In genomic region chr2:176910828-176911227, GRCh38 we compare ENCODE assay signal across 16 cellular contexts.
DNase-seq lines count a peak whose midpoint lies in the region; ATAC-seq and TF ChIP-seq lines count a peak whose summit lies in the region.
"Had no signal": no experiment of that assay in that cellular context is flagged by ENCODE, and none has a peak within 500 bp of the region (broad histone marks: within the 10 kb centered on the region; RNA-seq: fewer than 3 reads in every experiment).

No MANE protein-coding gene starts in this region.

- H3K9ac ChIP-seq in KMS-11 = no peak overlapping the region

- no peaks in the 10 kb centered on the region for H3K27me3 ChIP-seq in KMS-11 (ENCODE audit: insufficient read depth, low read depth)
- H3K27me3 ChIP-seq: BE2C had no signal

- no peak overlapping the region for H3K27ac ChIP-seq in KMS-11
- H3K27ac ChIP-seq: C4-2B had no signal

- no peaks in the 10 kb centered on the region for H3K79me2 ChIP-seq in KMS-11 (ENCODE audit: insufficient read depth, low read depth)

- peak overlapping the region; percentile 49 for H2AFZ ChIP-seq in KMS-11 (ENCODE audit: low read depth)

- H3K36me3 ChIP-seq in KMS-11 (ENCODE audit: insufficient read depth) = no peaks in the 10 kb centered on the region
- H3K36me3 ChIP-seq: BE2C had no signal

- no peak overlapping the region for H3K4me3 Mint-ChIP-seq in activated T-cell treated with anti-CD3 and anti-CD28 coated beads, Interleukin-2, amount 50 U/mL, for 72 hours
- H3K4me3 Mint-ChIP-seq in activated T-cell treated with anti-CD3 and anti-CD28 coated beads, Interleukin-2, amount 50 U/mL, for 4 hours = no peak overlapping the region
- H3K4me3 Mint-ChIP-seq in activated naive CD8-positive, alpha-beta T cell treated with anti-CD3 and anti-CD28 coated beads, Interleukin-2, amount 50 U/mL, for 24 hours = no peak overlapping the region
- H3K4me3 Mint-ChIP-seq in stimulated activated naive CD8-positive, alpha-beta T cell treated with anti-CD3 and anti-CD28 coated beads, Interleukin-15, amount 100 ng/mL, for 72 hours = peak overlapping the region in 1 of 2 donors; percentile 34
- H3K4me3 Mint-ChIP-seq: CD4-positive, alpha-beta memory T cell; H9 had no signal

- H3K4me2 ChIP-seq in KMS-11 = peak overlapping the region; percentile 33

- H4K20me1 ChIP-seq in KMS-11 (ENCODE audit: insufficient read depth) = no peaks in the 10 kb centered on the region

- peak; percentile 41 to 55 for ATAC-seq in activated T-cell treated with anti-CD3 and anti-CD28 coated beads, Interleukin-2, amount 50 U/mL, for 72 hours (replicated peaks in 1 of 2)
- ATAC-seq in activated T-cell treated with anti-CD3 and anti-CD28 coated beads, Interleukin-2, amount 50 U/mL, for 4 hours = no peak
- ATAC-seq in activated naive CD8-positive, alpha-beta T cell treated with anti-CD3 and anti-CD28 coated beads, Interleukin-2, amount 50 U/mL, for 24 hours = peak; percentile 65
- peak; percentile 50 for ATAC-seq in stimulated activated naive CD8-positive, alpha-beta T cell treated with anti-CD3 and anti-CD28 coated beads, Interleukin-15, amount 100 ng/mL, for 72 hours
- ATAC-seq in GM19455 (IDR thresholded peaks at IDR 0.05; ENCODE audit: unreplicated experiment) = no peak
- ATAC-seq: HepG2 had no signal

- DNase-seq in activated T-cell treated with anti-CD3 and anti-CD28 coated beads, Interleukin-2, amount 50 U/mL, for 72 hours = no peak
- no peak for DNase-seq in activated T-cell treated with anti-CD3 and anti-CD28 coated beads, Interleukin-2, amount 50 U/mL, for 4 hours
- DNase-seq in activated naive CD8-positive, alpha-beta T cell treated with anti-CD3 and anti-CD28 coated beads, Interleukin-2, amount 50 U/mL, for 24 hours = no peak
- no peak for DNase-seq in stimulated activated naive CD8-positive, alpha-beta T cell treated with anti-CD3 and anti-CD28 coated beads, Interleukin-15, amount 100 ng/mL, for 72 hours
- no peak for DNase-seq in UCSD-AML1 (lab: John Stamatoyannopoulos, UW; ENCODE audit: unreplicated experiment)
- DNase-seq in activated naive CD4-positive, alpha-beta T cell treated with anti-CD3 and anti-CD28 coated beads, Interleukin-2, amount 50 U/mL, for 16 hours = no peak
- DNase-seq: 8988T; BE2C; CD4-positive, alpha-beta memory T cell; DMS79; GOT3; H9 had no signal

- H3K27ac Mint-ChIP-seq in activated T-cell treated with anti-CD3 and anti-CD28 coated beads, Interleukin-2, amount 50 U/mL, for 72 hours = no peak overlapping the region
- H3K27ac Mint-ChIP-seq in activated naive CD8-positive, alpha-beta T cell treated with anti-CD3 and anti-CD28 coated beads, Interleukin-2, amount 50 U/mL, for 24 hours = no peak overlapping the region
- H3K27ac Mint-ChIP-seq in stimulated activated naive CD8-positive, alpha-beta T cell treated with anti-CD3 and anti-CD28 coated beads, Interleukin-15, amount 100 ng/mL, for 72 hours = peak overlapping the region in 1 of 2 donors; percentile 83
- H3K27ac Mint-ChIP-seq: CD4-positive, alpha-beta memory T cell; H9 had no signal

- no peaks in the 10 kb centered on the region for H3K27me3 Mint-ChIP-seq in activated T-cell treated with anti-CD3 and anti-CD28 coated beads, Interleukin-2, amount 50 U/mL, for 72 hours (ENCODE audit: low read depth)
- H3K27me3 Mint-ChIP-seq in activated T-cell treated with anti-CD3 and anti-CD28 coated beads, Interleukin-2, amount 50 U/mL, for 4 hours (ENCODE audit: low read depth) = peaks cover 2% of the 10 kb centered on the region
- H3K27me3 Mint-ChIP-seq in activated naive CD8-positive, alpha-beta T cell treated with anti-CD3 and anti-CD28 coated beads, Interleukin-2, amount 50 U/mL, for 24 hours = no peaks in the 10 kb centered on the region
- no peaks in the 10 kb centered on the region for H3K27me3 Mint-ChIP-seq in stimulated activated naive CD8-positive, alpha-beta T cell treated with anti-CD3 and anti-CD28 coated beads, Interleukin-15, amount 100 ng/mL, for 72 hours

- no peak for TF ChIP-seq CTCF in KMS-11 (conservative IDR thresholded peaks at IDR 0.05; ENCODE audit: low read depth, low read length)

- no peaks in the 10 kb centered on the region for H3K9me3 Mint-ChIP-seq in activated T-cell treated with anti-CD3 and anti-CD28 coated beads, Interleukin-2, amount 50 U/mL, for 72 hours
- no peaks in the 10 kb centered on the region for H3K9me3 Mint-ChIP-seq in activated T-cell treated with anti-CD3 and anti-CD28 coated beads, Interleukin-2, amount 50 U/mL, for 4 hours
- H3K9me3 Mint-ChIP-seq in activated naive CD8-positive, alpha-beta T cell treated with anti-CD3 and anti-CD28 coated beads, Interleukin-2, amount 50 U/mL, for 24 hours = no peaks in the 10 kb centered on the region
- H3K9me3 Mint-ChIP-seq in stimulated activated naive CD8-positive, alpha-beta T cell treated with anti-CD3 and anti-CD28 coated beads, Interleukin-15, amount 100 ng/mL, for 72 hours = no peaks in the 10 kb centered on the region
- H3K9me3 Mint-ChIP-seq: CD4-positive, alpha-beta memory T cell; H9 had no signal

- H3K36me3 Mint-ChIP-seq in activated T-cell treated with anti-CD3 and anti-CD28 coated beads, Interleukin-2, amount 50 U/mL, for 72 hours (ENCODE audit: insufficient read depth in 2 of 2) = no peaks in the 10 kb centered on the region
- H3K36me3 Mint-ChIP-seq in activated T-cell treated with anti-CD3 and anti-CD28 coated beads, Interleukin-2, amount 50 U/mL, for 4 hours (ENCODE audit: insufficient read depth) = no peaks in the 10 kb centered on the region
- no peaks in the 10 kb centered on the region for H3K36me3 Mint-ChIP-seq in activated naive CD8-positive, alpha-beta T cell treated with anti-CD3 and anti-CD28 coated beads, Interleukin-2, amount 50 U/mL, for 24 hours (ENCODE audit: low read depth)
- H3K36me3 Mint-ChIP-seq: CD4-positive, alpha-beta memory T cell had no signal

- H3K4me1 ChIP-seq in KMS-11 (ENCODE audit: low read depth, poor library complexity, severe bottlenecking) = peaks cover 25% of the 10 kb centered on the region
- H3K4me1 ChIP-seq: BE2C had no signal

- H3K4me3 ChIP-seq in KMS-11 (IDR thresholded peaks at IDR 0.05; ENCODE audit: insufficient read depth, low read depth, low read length) = no peak overlapping the region

- H3K4me1 Mint-ChIP-seq in activated T-cell treated with anti-CD3 and anti-CD28 coated beads, Interleukin-2, amount 50 U/mL, for 72 hours (ENCODE audit: low read depth) = peaks cover 15% of the 10 kb centered on the region
- H3K4me1 Mint-ChIP-seq in activated T-cell treated with anti-CD3 and anti-CD28 coated beads, Interleukin-2, amount 50 U/mL, for 4 hours (ENCODE audit: low read depth) = no peaks in the 10 kb centered on the region
- peaks cover 10% of the 10 kb centered on the region for H3K4me1 Mint-ChIP-seq in activated naive CD8-positive, alpha-beta T cell treated with anti-CD3 and anti-CD28 coated beads, Interleukin-2, amount 50 U/mL, for 24 hours
- H3K4me1 Mint-ChIP-seq in stimulated activated naive CD8-positive, alpha-beta T cell treated with anti-CD3 and anti-CD28 coated beads, Interleukin-15, amount 100 ng/mL, for 72 hours = peaks cover 9% of the 10 kb centered on the region
- H3K4me1 Mint-ChIP-seq: CD4-positive, alpha-beta memory T cell had no signal

Comparison
In these comparisons a context has a peak if more than half of its experiments do, and no peak if none do; other contexts are left out.
1. ATAC-seq: peak in activated T-cell treated with anti-CD3 and anti-CD28 coated beads, Interleukin-2, amount 50 U/mL, for 72 hours (2 of 2), activated naive CD8-positive, alpha-beta T cell treated with anti-CD3 and anti-CD28 coated beads, Interleukin-2, amount 50 U/mL, for 24 hours (single experiment) and stimulated activated naive CD8-positive, alpha-beta T cell treated with anti-CD3 and anti-CD28 coated beads, Interleukin-15, amount 100 ng/mL, for 72 hours (single experiment); none in activated T-cell treated with anti-CD3 and anti-CD28 coated beads, Interleukin-2, amount 50 U/mL, for 4 hours (0 of 2) and GM19455 (single experiment).